ENCODE assay signal across 1 cellular context in the genomic region with DNA sequence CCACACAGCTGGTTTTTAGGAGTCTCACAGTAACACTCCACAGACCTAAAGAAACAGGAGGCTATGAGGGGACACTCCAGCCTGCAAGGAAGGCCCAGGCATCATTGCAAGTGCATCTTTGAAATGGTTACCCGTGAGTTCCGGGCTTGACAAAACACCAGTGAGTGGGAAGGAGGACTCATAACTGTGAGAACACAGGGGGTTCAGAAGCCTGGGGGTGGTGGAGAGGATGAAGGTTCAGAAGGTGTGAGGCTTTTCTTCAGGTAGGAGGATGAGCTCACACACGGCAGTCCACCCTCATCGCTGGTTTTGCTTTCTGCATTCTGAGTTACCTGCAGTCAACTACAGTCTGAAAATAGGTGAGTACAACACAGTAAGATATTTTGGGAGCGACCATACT.
TF ChIP-seq lines count a peak whose summit lies in the region.

No MANE protein-coding gene starts in this region.

TF ChIP-seq in liver, 16 proteins besides CTCF, POLR2A, EP300 and RAD21 (continued from another document):
- TF ChIP-seq, protein P1, sequence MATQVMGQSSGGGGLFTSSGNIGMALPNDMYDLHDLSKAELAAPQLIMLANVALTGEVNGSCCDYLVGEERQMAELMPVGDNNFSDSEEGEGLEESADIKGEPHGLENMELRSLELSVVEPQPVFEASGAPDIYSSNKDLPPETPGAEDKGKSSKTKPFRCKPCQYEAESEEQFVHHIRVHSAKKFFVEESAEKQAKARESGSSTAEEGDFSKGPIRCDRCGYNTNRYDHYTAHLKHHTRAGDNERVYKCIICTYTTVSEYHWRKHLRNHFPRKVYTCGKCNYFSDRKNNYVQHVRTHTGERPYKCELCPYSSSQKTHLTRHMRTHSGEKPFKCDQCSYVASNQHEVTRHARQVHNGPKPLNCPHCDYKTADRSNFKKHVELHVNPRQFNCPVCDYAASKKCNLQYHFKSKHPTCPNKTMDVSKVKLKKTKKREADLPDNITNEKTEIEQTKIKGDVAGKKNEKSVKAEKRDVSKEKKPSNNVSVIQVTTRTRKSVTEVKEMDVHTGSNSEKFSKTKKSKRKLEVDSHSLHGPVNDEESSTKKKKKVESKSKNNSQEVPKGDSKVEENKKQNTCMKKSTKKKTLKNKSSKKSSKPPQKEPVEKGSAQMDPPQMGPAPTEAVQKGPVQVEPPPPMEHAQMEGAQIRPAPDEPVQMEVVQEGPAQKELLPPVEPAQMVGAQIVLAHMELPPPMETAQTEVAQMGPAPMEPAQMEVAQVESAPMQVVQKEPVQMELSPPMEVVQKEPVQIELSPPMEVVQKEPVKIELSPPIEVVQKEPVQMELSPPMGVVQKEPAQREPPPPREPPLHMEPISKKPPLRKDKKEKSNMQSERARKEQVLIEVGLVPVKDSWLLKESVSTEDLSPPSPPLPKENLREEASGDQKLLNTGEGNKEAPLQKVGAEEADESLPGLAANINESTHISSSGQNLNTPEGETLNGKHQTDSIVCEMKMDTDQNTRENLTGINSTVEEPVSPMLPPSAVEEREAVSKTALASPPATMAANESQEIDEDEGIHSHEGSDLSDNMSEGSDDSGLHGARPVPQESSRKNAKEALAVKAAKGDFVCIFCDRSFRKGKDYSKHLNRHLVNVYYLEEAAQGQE (IDR thresholded peaks at IDR 0.05): no peak
- TF ChIP-seq, protein P2, sequence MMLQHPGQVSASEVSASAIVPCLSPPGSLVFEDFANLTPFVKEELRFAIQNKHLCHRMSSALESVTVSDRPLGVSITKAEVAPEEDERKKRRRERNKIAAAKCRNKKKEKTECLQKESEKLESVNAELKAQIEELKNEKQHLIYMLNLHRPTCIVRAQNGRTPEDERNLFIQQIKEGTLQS (IDR thresholded peaks at IDR 0.05): no peak
- TF ChIP-seq RXRA (IDR thresholded peaks at IDR 0.05): no peak
- TF ChIP-seq, protein P3, sequence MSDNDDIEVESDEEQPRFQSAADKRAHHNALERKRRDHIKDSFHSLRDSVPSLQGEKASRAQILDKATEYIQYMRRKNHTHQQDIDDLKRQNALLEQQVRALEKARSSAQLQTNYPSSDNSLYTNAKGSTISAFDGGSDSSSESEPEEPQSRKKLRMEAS (IDR thresholded peaks at IDR 0.05): no peak
- TF ChIP-seq, protein P4, sequence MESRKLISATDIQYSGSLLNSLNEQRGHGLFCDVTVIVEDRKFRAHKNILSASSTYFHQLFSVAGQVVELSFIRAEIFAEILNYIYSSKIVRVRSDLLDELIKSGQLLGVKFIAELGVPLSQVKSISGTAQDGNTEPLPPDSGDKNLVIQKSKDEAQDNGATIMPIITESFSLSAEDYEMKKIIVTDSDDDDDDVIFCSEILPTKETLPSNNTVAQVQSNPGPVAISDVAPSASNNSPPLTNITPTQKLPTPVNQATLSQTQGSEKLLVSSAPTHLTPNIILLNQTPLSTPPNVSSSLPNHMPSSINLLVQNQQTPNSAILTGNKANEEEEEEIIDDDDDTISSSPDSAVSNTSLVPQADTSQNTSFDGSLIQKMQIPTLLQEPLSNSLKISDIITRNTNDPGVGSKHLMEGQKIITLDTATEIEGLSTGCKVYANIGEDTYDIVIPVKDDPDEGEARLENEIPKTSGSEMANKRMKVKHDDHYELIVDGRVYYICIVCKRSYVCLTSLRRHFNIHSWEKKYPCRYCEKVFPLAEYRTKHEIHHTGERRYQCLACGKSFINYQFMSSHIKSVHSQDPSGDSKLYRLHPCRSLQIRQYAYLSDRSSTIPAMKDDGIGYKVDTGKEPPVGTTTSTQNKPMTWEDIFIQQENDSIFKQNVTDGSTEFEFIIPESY (IDR thresholded peaks at IDR 0.05): no peak
- no peak for TF ChIP-seq NR2F2 (IDR thresholded peaks at IDR 0.05)
- no peak for TF ChIP-seq EGR1 (IDR thresholded peaks at IDR 0.05; ENCODE audit: low read depth in 2 of 2)
